In the genomic region with DNA sequence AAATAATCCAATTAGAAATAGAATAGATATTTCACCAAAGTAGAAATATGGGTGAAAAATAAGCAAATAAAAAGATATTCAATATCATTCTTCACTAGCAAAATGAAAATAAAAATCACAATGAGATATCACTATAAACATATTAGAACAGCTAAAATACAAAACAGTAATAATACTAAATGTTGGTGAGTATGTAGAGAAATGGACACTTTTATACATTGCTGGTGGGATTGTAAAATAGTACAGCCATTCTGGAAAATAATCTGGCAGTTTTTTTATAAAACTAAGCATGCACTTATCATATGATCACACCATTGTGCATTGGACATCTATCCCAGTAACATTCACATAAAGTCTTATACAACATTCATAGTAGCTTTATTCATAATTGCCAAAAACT, we compare ENCODE assay signal across 25 cellular contexts.
"Had no signal": no experiment of that assay in that cellular context is flagged by ENCODE, and none has a peak within 500 bp of the region (broad histone marks: within the 10 kb centered on the region; RNA-seq: fewer than 3 reads in every experiment).

No MANE protein-coding gene starts in this region.

- ATAC-seq: Panc1, Right ventricle myocardium inferior, WTC11 had no signal

- H3K4me3 Mint-ChIP-seq: brain; central memory CD8-positive, alpha-beta T cell; IgD-negative memory B cell; WTC11 had no signal

- H3K9me3 Mint-ChIP-seq: brain; central memory CD8-positive, alpha-beta T cell; WTC11 had no signal

- H3K4me1 Mint-ChIP-seq: brain, IgD-negative memory B cell had no signal

- H3K36me3 ChIP-seq: SJCRH30 had no signal

- H3K36me3 Mint-ChIP-seq: brain, IgD-negative memory B cell, WTC11 had no signal

- H3K27me3 Mint-ChIP-seq: central memory CD8-positive, alpha-beta T cell had no signal

- H3K27me3 ChIP-seq: SJCRH30 had no signal

- H3K27ac Mint-ChIP-seq: brain, IgD-negative memory B cell, WTC11 had no signal

- H3K4me1 ChIP-seq: SJCRH30 had no signal

- H3K27ac ChIP-seq: KMS-11, SJCRH30 had no signal

- H3K9me3 ChIP-seq: SJCRH30, SK-N-SH had no signal

- DNase-seq: activated CD4-positive, CD25-positive, alpha-beta regulatory T cell treated with anti-CD3 and anti-CD28 coated beads, Interleukin-2, amount 50 U/mL, for 72 hours; activated gamma-delta T cell; activated naive CD4-positive, alpha-beta T cell treated with anti-CD3 and anti-CD28 coated beads, Interleukin-2, amount 50 U/mL, for 16 hours; activated T-cell treated with anti-CD3 and anti-CD28 coated beads for 4 hours; amygdala; NCI-H1092; NCI-H1417; NCI-H1930; NCI-H2171 treated with DMSO at 0.1 percent for 48 hours; NCI-H345; NCI-H510A; NCI-H526 treated with DMSO at 0.1 percent for 48 hours; NK-92 treated with Interleukin-12 subunit alpha and Interleukin-12 subunit beta, amount 100 ng/mL, for 24 hours; OCI-M1; RPMI8226; SJCRH30; SK-N-SH; T-helper 9 cell had no signal

- H3K4me3 ChIP-seq: SJCRH30 had no signal
